ENCODE assay signal across 8 cellular contexts in the genomic region with DNA sequence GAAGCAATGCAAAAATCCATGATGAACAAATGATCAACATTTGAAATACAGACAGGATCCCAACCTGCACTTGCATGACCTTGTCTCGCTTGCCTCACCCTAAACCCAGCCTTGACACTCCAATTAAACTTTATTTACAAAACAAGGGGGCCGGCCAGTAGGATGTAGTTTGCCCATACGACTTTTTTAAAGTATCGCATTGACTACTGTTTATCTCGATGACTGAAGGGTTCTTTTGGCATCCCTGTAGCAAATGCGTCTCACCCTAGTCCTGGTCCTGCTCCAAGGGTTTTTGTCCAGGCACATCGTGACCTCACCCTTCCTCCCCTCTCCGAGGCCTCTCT. TPM values are rescaled to one million over a fixed set of nuclear protein-coding genes. Genes with fewer than 3 reads are reported as not detected.
DNase-seq lines count a peak whose midpoint lies in the region; ATAC-seq, FAIRE-seq and TF ChIP-seq lines count a peak whose summit lies in the region.

No MANE protein-coding gene starts in this region.

- peak overlapping the region; percentile 37 to 66; a peak in 1 of 4 replicates for H4K8ac ChIP-seq in IMR-90 (ENCODE audit: low read depth in 2 of 2, low read length in 2 of 2)

- peak overlapping the region; percentile 86 to 96 (median 90) for H3K4me3 Mint-ChIP-seq in naive B cell

- no peak for TF ChIP-seq RAD21 in IMR-90 (IDR thresholded peaks at IDR 0.05; ENCODE audit: low read length)

- H2AK9ac ChIP-seq in IMR-90 (replicated peaks; ENCODE audit: low read depth, low read length, poor library complexity): no peak overlapping the region

- H2BK120ac ChIP-seq in IMR-90 (ENCODE audit: low read depth, low read length): no peak overlapping the region

- no peak for FAIRE-seq in GM12892 (lab: Jason Lieb, UNC)

- TF ChIP-seq POLR2A in IMR-90 (IDR thresholded peaks at IDR 0.05; ENCODE audit: low read depth, low read length) (no peak), GM12892 (IDR thresholded peaks at IDR 0.05; ENCODE audit: low read depth, low read length) (no peak)

- H3K79me1 ChIP-seq in IMR-90 (ENCODE audit: low read depth in 1 of 2, low read length in 2 of 2): peaks cover 10 to 13% of the 10 kb centered on the region in 2 experiments

- peak overlapping the region; percentile 95 for H3K4me2 ChIP-seq in IMR-90 (ENCODE audit: low read depth, low read length)

- peaks cover 5% of the 10 kb centered on the region for H3K36me3 ChIP-seq in IMR-90 (ENCODE audit: control insufficient read depth, insufficient read depth, low read length)

- no peaks in the 10 kb centered on the region for H3K4me1 ChIP-seq in IMR-90 (ENCODE audit: control insufficient read depth, insufficient read depth, low read length)

- H2BK5ac ChIP-seq in IMR-90 (ENCODE audit: low read depth, low read length, poor library complexity, severe bottlenecking): no peak overlapping the region

- peak overlapping the region; percentile 27 to 97 (median 84) for H3K27ac Mint-ChIP-seq in naive B cell

- H3K27ac ChIP-seq in IMR-90 (ENCODE audit: insufficient read depth, low read length) (no peak overlapping the region), caudate nucleus (ENCODE audit: low read depth, low read length) (peak overlapping the region; percentile 70)

- no TSS peak for BruUV-seq in IMR-90 (replicated peaks; lab: Mats Ljungman, UMichigan)

- H4K91ac ChIP-seq in IMR-90 (ENCODE audit: insufficient read depth, low read depth, low read length): no peak overlapping the region

- TF ChIP-seq CTCF in AG09309 (IDR thresholded peaks at IDR 0.05; ENCODE audit: control insufficient read depth, insufficient read depth, low read depth, low read length, missing control alignments): no peak
- TF ChIP-seq CTCF in IMR-90 (conservative IDR thresholded peaks at IDR 0.05; ENCODE audit: low read depth, low read length): no peak

- CTCF ChIA-PET in IMR-90 (lab: Yijun Ruan, JAX): no interaction called here

- H3K27me3 ChIP-seq in IMR-90 (ENCODE audit: control insufficient read depth, insufficient read depth, low read length): no peaks in the 10 kb centered on the region

- H3K4me1 Mint-ChIP-seq in naive B cell: peaks cover 5 to 11% (median 11%) of the 10 kb centered on the region in 3 donors

- no peaks in the 10 kb centered on the region for H3K27me3 Mint-ChIP-seq in naive B cell

- ATAC-seq in IMR-90 (ENCODE audit: low read depth): no peak
- ATAC-seq in naive B cell (ENCODE audit: low read depth in 2 of 2): no peak

- H3K4me3 ChIP-seq in AG09309 (ENCODE audit: control insufficient read depth, low read depth, low read length) (peak overlapping the region; percentile 45), IMR-90 (ENCODE audit: insufficient read depth, low read depth, low read length) (peak overlapping the region; percentile 55)

- DNase-seq in AG09309 (ENCODE audit: low read depth) (no peak), IMR-90 (no peak), caudate nucleus (lab: John Stamatoyannopoulos, UW) (no peak), naive B cell (no peak), 8988T (no peak), SIG-M5 treated with dmso at 0.1 percent for 504 hours (lab: John Stamatoyannopoulos, UW; ENCODE audit: unreplicated experiment) (no peak), NCI-H1048 (lab: John Stamatoyannopoulos, UW) (no peak), GM12892 (ENCODE audit: insufficient read length) (no peak)

- intact Hi-C loops in IMR-90 (cut with micrococcal nuclease): no loop called here

- in situ Hi-C loops in IMR-90 (cut with MboI; ENCODE audit: low sequenced_read_pairs): no loop called here

- H3K9ac ChIP-seq in IMR-90 (ENCODE audit: low read depth, low read length): no peak overlapping the region; the same call in 1 of the 2 replicates

- H3K14ac ChIP-seq in IMR-90 (replicated peaks; ENCODE audit: low read depth, low read length): no peak overlapping the region

- peaks cover 5% of the 10 kb centered on the region; the same call in 1 of the 2 replicates for H3K9me1 ChIP-seq in IMR-90 (ENCODE audit: insufficient read depth, low read length)

- H4K5ac ChIP-seq in IMR-90 (ENCODE audit: low read depth, low read length): peak overlapping the region; percentile 56; the same call in 1 of the 2 replicates

- peak overlapping the region; percentile 85 for H2AFZ ChIP-seq in IMR-90 (replicated peaks; ENCODE audit: low read length, poor library complexity)

- H3K23ac ChIP-seq in IMR-90 (ENCODE audit: low read depth, low read length): no peak overlapping the region

- no peaks in the 10 kb centered on the region for H3K36me3 Mint-ChIP-seq in naive B cell

- no peak overlapping the region for H2BK15ac ChIP-seq in IMR-90 (ENCODE audit: low read depth, low read length)

- no peak overlapping the region for H2BK20ac ChIP-seq in IMR-90 (ENCODE audit: low read depth, low read length)

- dilution Hi-C loops in IMR-90 (cut with HindIII; ENCODE audit: low sequenced_read_pairs, unreplicated experiment): no loop called here

- H3K4ac ChIP-seq in IMR-90 (ENCODE audit: low read depth, low read length): peak overlapping the region; percentile 5; the same call in 1 of the 2 replicates

- POLR2A ChIA-PET in IMR-90 (lab: Charles Lee; ENCODE audit: unreplicated experiment): no interaction called here

- no peaks in the 10 kb centered on the region for H3K9me3 Mint-ChIP-seq in naive B cell

- H3K56ac ChIP-seq in IMR-90 (ENCODE audit: extremely low read depth, insufficient read depth, low read length): no peak overlapping the region

- peaks cover 8% of the 10 kb centered on the region for H4K20me1 ChIP-seq in IMR-90 (ENCODE audit: insufficient read depth, low read length)

- no peaks in the 10 kb centered on the region for H3K9me3 ChIP-seq in IMR-90 (ENCODE audit: control insufficient read depth, insufficient read depth, low read length)

- no peak overlapping the region for H2AK5ac ChIP-seq in IMR-90 (ENCODE audit: low read depth, low read length)

- no peak overlapping the region for H3K18ac ChIP-seq in IMR-90 (ENCODE audit: low read depth, low read length)

- 57% methylated on average over 5 of the region's 8 CpGs; no CpG with 5 or more reads in 1 of the 2 experiments for WGBS in IMR-90 (ENCODE audit: extremely low coverage in 2 of 2, insufficient read length in 1 of 2), 2 experiments

TF ChIP-seq in IMR-90, 13 proteins besides CTCF, POLR2A, EP300 and RAD21:
- no peak for TF ChIP-seq RCOR1 (IDR thresholded peaks at IDR 0.05; ENCODE audit: insufficient replicate concordance, low read length)
- TF ChIP-seq NFE2L2 (IDR thresholded peaks at IDR 0.05; ENCODE audit: low read depth, low read length): no peak
- no peak for TF ChIP-seq FOS (IDR thresholded peaks at IDR 0.05; ENCODE audit: low read depth, low read length)
- TF ChIP-seq RFX5 (IDR thresholded peaks at IDR 0.05; ENCODE audit: low read depth, low read length): no peak
- TF ChIP-seq, protein P1, sequence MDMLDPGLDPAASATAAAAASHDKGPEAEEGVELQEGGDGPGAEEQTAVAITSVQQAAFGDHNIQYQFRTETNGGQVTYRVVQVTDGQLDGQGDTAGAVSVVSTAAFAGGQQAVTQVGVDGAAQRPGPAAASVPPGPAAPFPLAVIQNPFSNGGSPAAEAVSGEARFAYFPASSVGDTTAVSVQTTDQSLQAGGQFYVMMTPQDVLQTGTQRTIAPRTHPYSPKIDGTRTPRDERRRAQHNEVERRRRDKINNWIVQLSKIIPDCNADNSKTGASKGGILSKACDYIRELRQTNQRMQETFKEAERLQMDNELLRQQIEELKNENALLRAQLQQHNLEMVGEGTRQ (IDR thresholded peaks at IDR 0.05; ENCODE audit: low read depth, low read length): no peak
- no peak for TF ChIP-seq MXI1 (IDR thresholded peaks at IDR 0.05; ENCODE audit: borderline replicate concordance, low read depth, low read length)
- TF ChIP-seq SMC3 (IDR thresholded peaks at IDR 0.05; ENCODE audit: low read depth, low read length): no peak

RNA-seq across cellular contexts. Expression of a gene that starts 0.4 kb away (rescaled TPM):
- total RNA-seq in IMR-90 (2012; rRNA removed): 216 and 282 TPM in 2 replicates
- polyA plus RNA-seq in IMR-90 (2012; rRNA removed): 247 and 337 TPM in 2 replicates
- 176 and 222 TPM in 2 replicates for polyA plus RNA-seq in IMR-90 (2012; cell fraction: cytosol; rRNA removed)
- 114 and 168 TPM in 2 replicates for polyA plus RNA-seq in IMR-90 (2012; cell fraction: nucleus; rRNA removed; ENCODE audit: low replicate concordance)
- polyA plus RNA-seq in naive B cell (ENCODE audit: low read depth in 6 of 6): 100 to 1,000 TPM; 309 to 601 (median 346) TPM
- 461 TPM for polyA plus RNA-seq in GM12892 (2012; ENCODE audit: missing spikeins)
